In genomic region chr15:86553116-86553515, GRCh38 we compare ENCODE assay signal across 20 cellular contexts.
"Had no signal": no experiment of that assay in that cellular context is flagged by ENCODE, and none has a peak within 500 bp of the region (broad histone marks: within the 10 kb centered on the region; RNA-seq: fewer than 3 reads in every experiment).

No MANE protein-coding gene starts in this region.

- DNase-seq: activated CD4-positive, alpha-beta T cell treated with anti-CD3 and anti-CD28 coated beads, Interleukin-2, amount 50 U/mL, for 4 hours; activated CD4-positive, CD25-positive, alpha-beta regulatory T cell treated with anti-CD3 and anti-CD28 coated beads, Interleukin-2, amount 50 U/mL, for 72 hours; activated naive CD4-positive, alpha-beta T cell; activated naive CD8-positive, alpha-beta T cell treated with anti-CD3 and anti-CD28 coated beads, Interleukin-2, amount 10 ng/mL, durations not matched to agents 7 days and 5 days; activated T-cell treated with anti-CD3 and anti-CD28 coated beads for 4 hours; brain microvascular endothelial cell; cerebellar nuclear complex; effector memory CD8-positive, alpha-beta T cell; islet precursor cell; mucosa of descending colon; nucleus accumbens; spleen; stimulated activated naive CD8-positive, alpha-beta T cell treated with anti-CD3 and anti-CD28 coated beads, Interleukin-15, amount 100 ng/mL, for 72 hours; T-helper 1 cell; T1000; testis; upper lobe of left lung had no signal

- H3K27ac ChIP-seq: brain microvascular endothelial cell, gastroesophageal sphincter, spleen, testis, upper lobe of left lung had no signal

- H3K36me3 ChIP-seq: brain microvascular endothelial cell, gastroesophageal sphincter, spleen, upper lobe of left lung had no signal

- H3K27me3 ChIP-seq: brain microvascular endothelial cell, gastroesophageal sphincter, spleen, testis, upper lobe of left lung had no signal

- H3K4me3 ChIP-seq: gastroesophageal sphincter, mucosa of descending colon, spleen, testis, upper lobe of left lung had no signal

- H3K9me3 ChIP-seq: gastroesophageal sphincter, mucosa of descending colon, testis, upper lobe of left lung had no signal

- ATAC-seq: effector memory CD8-positive, alpha-beta T cell; gastroesophageal sphincter; mucosa of descending colon; natural killer cell treated with Interleukin-12 subunit alpha and Interleukin-12 subunit beta and Interleukin-15 and Interleukin-18, amount 100 ng/mL, for 72 hours; sciatic nerve; stimulated activated naive CD8-positive, alpha-beta T cell treated with anti-CD3 and anti-CD28 coated beads, Interleukin-15, amount 100 ng/mL, for 72 hours had no signal

- H3K4me1 ChIP-seq: gastroesophageal sphincter, spleen, testis, upper lobe of left lung had no signal
